ENCODE assay signal across 8 cellular contexts in the genomic region with DNA sequence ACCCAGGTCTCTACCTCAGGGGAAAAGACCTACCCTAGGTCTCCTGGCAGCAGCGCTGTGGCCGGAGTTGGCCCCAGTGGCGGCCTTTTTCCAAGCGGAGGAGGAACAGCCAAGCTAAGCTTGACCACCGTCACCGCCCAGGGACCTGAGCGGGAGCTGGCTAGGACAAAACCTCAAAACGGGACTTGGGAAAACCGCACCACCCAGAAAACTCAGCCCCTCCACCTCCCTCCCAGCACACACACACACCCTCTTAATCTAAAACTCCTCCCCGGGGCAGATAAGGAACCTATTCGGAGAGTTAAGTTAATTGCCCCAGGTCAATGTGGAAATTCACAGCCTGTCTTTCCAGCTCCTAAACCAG. TPM values are rescaled to one million over a fixed set of nuclear protein-coding genes. Genes with fewer than 3 reads are reported as not detected.
DNase-seq lines count a peak whose midpoint lies in the region; ATAC-seq and TF ChIP-seq lines count a peak whose summit lies in the region.

No MANE protein-coding gene starts in this region.

- peak overlapping the region; percentile 71 for H3K4me3 ChIP-seq in NB4 (ENCODE audit: low read depth, low read length)

- no peak for ATAC-seq in effector memory CD8-positive, alpha-beta T cell (replicated peaks)
- ATAC-seq in naive thymus-derived CD8-positive, alpha-beta T cell: no peak

- TF ChIP-seq CTCF in CD14-positive monocyte (IDR thresholded peaks at IDR 0.05) (no peak), NB4 (IDR thresholded peaks at IDR 0.05; ENCODE audit: low read depth, low read length) (no peak)

- H3K36me3 Mint-ChIP-seq in CD14-positive monocyte: no peaks in the 10 kb centered on the region
- peaks cover 19% of the 10 kb centered on the region for H3K36me3 Mint-ChIP-seq in effector memory CD8-positive, alpha-beta T cell (ENCODE audit: insufficient read depth)
- no peaks in the 10 kb centered on the region for H3K36me3 Mint-ChIP-seq in naive thymus-derived CD8-positive, alpha-beta T cell

- H3K9me3 Mint-ChIP-seq in CD14-positive monocyte: peaks cover 0 to 3% (median 0%) of the 10 kb centered on the region in 7 donors
- H3K9me3 Mint-ChIP-seq in effector memory CD8-positive, alpha-beta T cell: no peaks in the 10 kb centered on the region
- H3K9me3 Mint-ChIP-seq in naive thymus-derived CD8-positive, alpha-beta T cell: no peaks in the 10 kb centered on the region

- peak overlapping the region in 3 of 7 donors; percentile 15 to 68 (median 63) for H3K27ac Mint-ChIP-seq in CD14-positive monocyte
- H3K27ac Mint-ChIP-seq in effector memory CD8-positive, alpha-beta T cell: peak overlapping the region; percentile 66 to 74
- H3K27ac Mint-ChIP-seq in naive thymus-derived CD8-positive, alpha-beta T cell: peak overlapping the region; percentile 3 to 88 (median 64)

- intact Hi-C loops in CD14-positive monocyte (cut with micrococcal nuclease): loop anchor here (5.0 to 10.0 kb wide), 5 partner anchors 37 to 93 kb away; no protein-coding TSS in a partner anchor

- peaks cover 11 to 19% (median 14%) of the 10 kb centered on the region in 3 donors for H3K27me3 Mint-ChIP-seq in CD14-positive monocyte (ENCODE audit: low read depth in 3 of 3)
- no peaks in the 10 kb centered on the region for H3K27me3 Mint-ChIP-seq in effector memory CD8-positive, alpha-beta T cell
- H3K27me3 Mint-ChIP-seq in naive thymus-derived CD8-positive, alpha-beta T cell: no peaks in the 10 kb centered on the region

- no peak for TF ChIP-seq POLR2A in NB4 (IDR thresholded peaks at IDR 0.05; ENCODE audit: extremely low read depth, insufficient read length)

- H3K4me1 Mint-ChIP-seq in CD14-positive monocyte: peaks cover 25% of the 10 kb centered on the region
- H3K4me1 Mint-ChIP-seq in effector memory CD8-positive, alpha-beta T cell (ENCODE audit: low read depth in 2 of 2): peaks cover 19 to 24% of the 10 kb centered on the region in 2 donors
- peaks cover 16 to 30% (median 25%) of the 10 kb centered on the region in 4 donors for H3K4me1 Mint-ChIP-seq in naive thymus-derived CD8-positive, alpha-beta T cell

- DNase-seq in CD14-positive monocyte (ENCODE audit: low spot score): no peak
- peak; percentile 80 for DNase-seq in NB4 (ENCODE audit: low read depth)
- DNase-seq in effector memory CD8-positive, alpha-beta T cell: no peak
- no peak for DNase-seq in naive thymus-derived CD8-positive, alpha-beta T cell
- no peak for DNase-seq in stimulated activated CD4-positive, alpha-beta T cell treated with anti-CD3 and anti-CD28 coated beads, Interleukin-1b, Interleukin-23, amount 100 ng/mL, for 48 hours
- no peak for DNase-seq in retina
- no peak for DNase-seq in NK-92 treated with Interleukin-12 subunit alpha and Interleukin-12 subunit beta, amount 100 ng/mL, for 24 hours (lab: John Stamatoyannopoulos, UW)
- DNase-seq in NK-92 (lab: John Stamatoyannopoulos, UW; ENCODE audit: unreplicated experiment): no peak

- H3K4me3 Mint-ChIP-seq in CD14-positive monocyte: peak overlapping the region; percentile 98 to 100
- peak overlapping the region; percentile 94 to 100 for H3K4me3 Mint-ChIP-seq in effector memory CD8-positive, alpha-beta T cell
- H3K4me3 Mint-ChIP-seq in naive thymus-derived CD8-positive, alpha-beta T cell: peak overlapping the region; percentile 71 to 100 (median 94)

- POLR2A ChIA-PET in naive thymus-derived CD8-positive, alpha-beta T cell (lab: Charles Lee): interaction anchor here (0.6 to 8.6 kb wide), 7 partner anchors 13 to 165 kb away, joined by 3 to 199 read pairs (median 14); no protein-coding TSS in a partner anchor

RNA-seq across cellular contexts. Expression of gene TRERF1, which starts 2.7 kb away (rescaled TPM):
- 1 to 10 TPM in 1 of 2 donors, under 1 TPM in 1; 0.58 to 2.0 TPM for polyA plus RNA-seq in CD14-positive monocyte
- total RNA-seq in naive thymus-derived CD8-positive, alpha-beta T cell: 10 to 100 TPM; 17.5 to 18.2 TPM
- 1 to 10 TPM; 3.8 to 7.1 (median 5.4) TPM for polyA plus RNA-seq in naive thymus-derived CD8-positive, alpha-beta T cell
